Comparison of ENCODE assay signal across 8 cellular contexts in genomic region chr6:130843575-130844320, GRCh38. TPM values are rescaled to one million over a fixed set of nuclear protein-coding genes. Genes with fewer than 3 reads are reported as not detected.
DNase-seq lines count a peak whose midpoint lies in the region; ATAC-seq, FAIRE-seq and TF ChIP-seq lines count a peak whose summit lies in the region.

No MANE protein-coding gene starts in this region.

- H3K4me1 Mint-ChIP-seq in activated naive CD4-positive, alpha-beta T cell treated with anti-CD3 and anti-CD28 coated beads, Interleukin-2, amount 10 ng/mL, durations not matched to agents 7 days and 5 days = peaks cover 2% of the 10 kb centered on the region

- H3K27me3 Mint-ChIP-seq in activated naive CD4-positive, alpha-beta T cell treated with anti-CD3 and anti-CD28 coated beads, Interleukin-2, amount 10 ng/mL, durations not matched to agents 7 days and 5 days = no peaks in the 10 kb centered on the region

- intact Hi-C loops in heart left ventricle (cut with DNase I) (loop anchor here in 6 of 10 donors (10.0 kb wide), 1 partner anchor 519 kb away; no protein-coding TSS in a partner anchor), Right ventricle myocardium inferior (cut with DNase I) (no loop called here)

- no peak overlapping the region for H3K27ac Mint-ChIP-seq in activated naive CD4-positive, alpha-beta T cell treated with anti-CD3 and anti-CD28 coated beads, Interleukin-2, amount 10 ng/mL, durations not matched to agents 7 days and 5 days

- no peaks in the 10 kb centered on the region for H3K36me3 Mint-ChIP-seq in activated naive CD4-positive, alpha-beta T cell treated with anti-CD3 and anti-CD28 coated beads, Interleukin-2, amount 10 ng/mL, durations not matched to agents 7 days and 5 days

- WGBS in heart left ventricle, 4 donors = 78 to 87% (median 80%) methylated on average over 3 of the region's 3 CpGs

- H3K4me1 ChIP-seq in heart left ventricle (peaks cover 0 to 38% (median 4%) of the 10 kb centered on the region in 12 donors), adipocyte (ENCODE audit: control insufficient read depth, insufficient read depth, low read length) (peaks cover 8% of the 10 kb centered on the region)

- DNase-seq in heart left ventricle (no peak), Right ventricle myocardium inferior (ENCODE audit: missing footprints) (no peak), H54 (ENCODE audit: insufficient read length, low spot score) (peak; percentile 0), M059J (ENCODE audit: low read depth) (peak; percentile 63), adipocyte (ENCODE audit: low read depth) (peak; percentile 77), urothelium cell line (ENCODE audit: low spot score) (peak; percentile 11)
- DNase-seq in activated naive CD4-positive, alpha-beta T cell treated with anti-CD3 and anti-CD28 coated beads, Interleukin-2, amount 10 ng/mL, durations not matched to agents 7 days and 5 days = no peak

- FAIRE-seq in H54 (lab: Jason Lieb, UNC) = peak; percentile 38
- FAIRE-seq in islet of Langerhans (lab: Jason Lieb, UNC) = peak; percentile 76
- no peak for FAIRE-seq in urothelium cell line (lab: Jason Lieb, UNC)

- H3K4me3 ChIP-seq in heart left ventricle (no peak overlapping the region), adipocyte (ENCODE audit: low read length) (no peak overlapping the region)

- no peak overlapping the region for H3K4me3 Mint-ChIP-seq in activated naive CD4-positive, alpha-beta T cell treated with anti-CD3 and anti-CD28 coated beads, Interleukin-2, amount 10 ng/mL, durations not matched to agents 7 days and 5 days

- H3K9me3 ChIP-seq in heart left ventricle (no peaks in the 10 kb centered on the region), adipocyte (ENCODE audit: control insufficient read depth, low read length) (no peaks in the 10 kb centered on the region)

- TF ChIP-seq POLR2A in heart left ventricle (IDR thresholded peaks at IDR 0.05) (no peak), H54 (IDR thresholded peaks at IDR 0.05; ENCODE audit: low read depth, low read length) (no peak)

- H3K9me3 Mint-ChIP-seq in activated naive CD4-positive, alpha-beta T cell treated with anti-CD3 and anti-CD28 coated beads, Interleukin-2, amount 10 ng/mL, durations not matched to agents 7 days and 5 days = no peaks in the 10 kb centered on the region

- H3K27ac ChIP-seq in heart left ventricle = no peak overlapping the region

- H3K27me3 ChIP-seq in heart left ventricle = no peaks in the 10 kb centered on the region
- H3K27me3 ChIP-seq in adipocyte (replicated peaks; ENCODE audit: control insufficient read depth, insufficient read depth, low read length) = no peaks in the 10 kb centered on the region

- H3K9ac ChIP-seq in adipocyte (ENCODE audit: low read length) = no peak overlapping the region

- ATAC-seq in heart left ventricle (no peak), Right ventricle myocardium inferior (no peak)

- H3K36me3 ChIP-seq in heart left ventricle (peaks cover 0 to 28% (median 3%) of the 10 kb centered on the region in 9 donors), adipocyte (ENCODE audit: control insufficient read depth, insufficient read depth, low read length, severe bottlenecking) (no peaks in the 10 kb centered on the region)

- TF ChIP-seq CTCF in heart left ventricle (IDR thresholded peaks at IDR 0.05) = peak in 9 of 12 donors; percentile 15 to 55 (median 40)

- CTCF ChIA-PET in activated naive CD4-positive, alpha-beta T cell treated with anti-CD3 and anti-CD28 coated beads, Interleukin-2, amount 10 ng/mL, durations not matched to agents 7 days and 5 days (lab: Charles Lee) = interaction anchor here (0.8 to 1.7 kb wide), 9 partner anchors 28 to 550 kb away, joined by 3 to 6 read pairs (median 3); no protein-coding TSS in a partner anchor

RNA-seq across cellular contexts. Expression of gene SMLR1, which starts 16.5 kb away (rescaled TPM):
- total RNA-seq in heart left ventricle (not detected), Right ventricle myocardium inferior (not detected)
- not detected for polyA plus RNA-seq in heart left ventricle
- not detected in 2 replicates for total RNA-seq in M059J (2014; rRNA removed; shearing (Covaris generic))

Comparison
In these comparisons a context has a peak if more than half of its experiments do, and no peak if none do; other contexts are left out.
1. DNase-seq: peak in H54 (single experiment), M059J (single experiment), adipocyte (single experiment) and urothelium cell line (single experiment); none in heart left ventricle (0 of 5), Right ventricle myocardium inferior (single experiment) and activated naive CD4-positive, alpha-beta T cell treated with anti-CD3 and anti-CD28 coated beads, Interleukin-2, amount 10 ng/mL, durations not matched to agents 7 days and 5 days (single experiment).